In the genomic region with DNA sequence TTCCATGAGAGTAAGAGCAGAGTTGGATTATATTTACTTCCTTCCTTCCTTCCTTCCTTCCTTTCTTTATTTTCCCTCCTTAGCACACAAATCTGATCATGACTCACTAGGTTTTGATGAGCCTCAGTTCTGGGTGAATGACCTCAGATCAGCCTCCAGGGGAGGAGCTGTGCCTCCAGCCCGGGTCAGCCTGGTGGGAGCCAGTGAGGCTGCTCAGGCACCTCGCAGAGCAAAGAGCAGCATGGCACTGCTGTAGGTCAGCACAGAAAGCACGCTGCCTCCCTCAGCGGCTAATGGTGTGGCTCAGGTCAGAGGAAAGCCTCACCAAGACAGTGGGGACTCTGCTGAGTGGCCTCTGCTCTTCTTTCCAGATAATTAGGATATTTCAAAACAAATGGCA, we compare ENCODE assay signal across 2 cellular contexts.
TF ChIP-seq lines count a peak whose summit lies in the region.

No MANE protein-coding gene starts in this region.

TF ChIP-seq in SK-N-SH, 30 proteins besides CTCF, POLR2A, EP300 and RAD21:
- TF ChIP-seq, protein P1, sequence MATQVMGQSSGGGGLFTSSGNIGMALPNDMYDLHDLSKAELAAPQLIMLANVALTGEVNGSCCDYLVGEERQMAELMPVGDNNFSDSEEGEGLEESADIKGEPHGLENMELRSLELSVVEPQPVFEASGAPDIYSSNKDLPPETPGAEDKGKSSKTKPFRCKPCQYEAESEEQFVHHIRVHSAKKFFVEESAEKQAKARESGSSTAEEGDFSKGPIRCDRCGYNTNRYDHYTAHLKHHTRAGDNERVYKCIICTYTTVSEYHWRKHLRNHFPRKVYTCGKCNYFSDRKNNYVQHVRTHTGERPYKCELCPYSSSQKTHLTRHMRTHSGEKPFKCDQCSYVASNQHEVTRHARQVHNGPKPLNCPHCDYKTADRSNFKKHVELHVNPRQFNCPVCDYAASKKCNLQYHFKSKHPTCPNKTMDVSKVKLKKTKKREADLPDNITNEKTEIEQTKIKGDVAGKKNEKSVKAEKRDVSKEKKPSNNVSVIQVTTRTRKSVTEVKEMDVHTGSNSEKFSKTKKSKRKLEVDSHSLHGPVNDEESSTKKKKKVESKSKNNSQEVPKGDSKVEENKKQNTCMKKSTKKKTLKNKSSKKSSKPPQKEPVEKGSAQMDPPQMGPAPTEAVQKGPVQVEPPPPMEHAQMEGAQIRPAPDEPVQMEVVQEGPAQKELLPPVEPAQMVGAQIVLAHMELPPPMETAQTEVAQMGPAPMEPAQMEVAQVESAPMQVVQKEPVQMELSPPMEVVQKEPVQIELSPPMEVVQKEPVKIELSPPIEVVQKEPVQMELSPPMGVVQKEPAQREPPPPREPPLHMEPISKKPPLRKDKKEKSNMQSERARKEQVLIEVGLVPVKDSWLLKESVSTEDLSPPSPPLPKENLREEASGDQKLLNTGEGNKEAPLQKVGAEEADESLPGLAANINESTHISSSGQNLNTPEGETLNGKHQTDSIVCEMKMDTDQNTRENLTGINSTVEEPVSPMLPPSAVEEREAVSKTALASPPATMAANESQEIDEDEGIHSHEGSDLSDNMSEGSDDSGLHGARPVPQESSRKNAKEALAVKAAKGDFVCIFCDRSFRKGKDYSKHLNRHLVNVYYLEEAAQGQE (IDR thresholded peaks at IDR 0.05; ENCODE audit: low read depth, low read length) = no peak
- TF ChIP-seq RFX5 (IDR thresholded peaks at IDR 0.05; ENCODE audit: low read length) (no peak), GABPA (IDR thresholded peaks at IDR 0.05; ENCODE audit: low read depth) (no peak), POLR2AphosphoS5 (IDR thresholded peaks at IDR 0.05; ENCODE audit: low read depth, low read length) (no peak), GATA2 (CRISPR knock-in tag; IDR thresholded peaks at IDR 0.05) (no peak), FOXJ3 (CRISPR knock-in tag; IDR thresholded peaks at IDR 0.05) (no peak), SIN3A (IDR thresholded peaks at IDR 0.05; ENCODE audit: borderline replicate concordance, low read depth, low read length) (no peak), TAF1 (IDR thresholded peaks at IDR 0.05; ENCODE audit: borderline replicate concordance, low read depth, low read length) (no peak), NRF1 (IDR thresholded peaks at IDR 0.05; ENCODE audit: low read depth, low read length) (no peak), CHD2 (IDR thresholded peaks at IDR 0.05; ENCODE audit: low read length, partially characterized antibody) (no peak)
- TF ChIP-seq, protein P2, sequence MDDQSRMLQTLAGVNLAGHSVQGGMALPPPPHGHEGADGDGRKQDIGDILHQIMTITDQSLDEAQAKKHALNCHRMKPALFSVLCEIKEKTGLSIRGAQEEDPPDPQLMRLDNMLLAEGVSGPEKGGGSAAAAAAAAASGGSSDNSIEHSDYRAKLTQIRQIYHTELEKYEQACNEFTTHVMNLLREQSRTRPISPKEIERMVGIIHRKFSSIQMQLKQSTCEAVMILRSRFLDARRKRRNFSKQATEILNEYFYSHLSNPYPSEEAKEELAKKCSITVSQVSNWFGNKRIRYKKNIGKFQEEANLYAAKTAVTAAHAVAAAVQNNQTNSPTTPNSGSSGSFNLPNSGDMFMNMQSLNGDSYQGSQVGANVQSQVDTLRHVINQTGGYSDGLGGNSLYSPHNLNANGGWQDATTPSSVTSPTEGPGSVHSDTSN (IDR thresholded peaks at IDR 0.05) = no peak
- TF ChIP-seq, protein P3, sequence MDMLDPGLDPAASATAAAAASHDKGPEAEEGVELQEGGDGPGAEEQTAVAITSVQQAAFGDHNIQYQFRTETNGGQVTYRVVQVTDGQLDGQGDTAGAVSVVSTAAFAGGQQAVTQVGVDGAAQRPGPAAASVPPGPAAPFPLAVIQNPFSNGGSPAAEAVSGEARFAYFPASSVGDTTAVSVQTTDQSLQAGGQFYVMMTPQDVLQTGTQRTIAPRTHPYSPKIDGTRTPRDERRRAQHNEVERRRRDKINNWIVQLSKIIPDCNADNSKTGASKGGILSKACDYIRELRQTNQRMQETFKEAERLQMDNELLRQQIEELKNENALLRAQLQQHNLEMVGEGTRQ (IDR thresholded peaks at IDR 0.05; ENCODE audit: borderline replicate concordance, low read depth, low read length) = no peak

TF ChIP-seq in SK-N-SH treated with all-trans-retinoic acid at 6 μM for 48 hours, 23 proteins besides CTCF, POLR2A, EP300 and RAD21 (continued from another document):
- TF ChIP-seq, protein P4, sequence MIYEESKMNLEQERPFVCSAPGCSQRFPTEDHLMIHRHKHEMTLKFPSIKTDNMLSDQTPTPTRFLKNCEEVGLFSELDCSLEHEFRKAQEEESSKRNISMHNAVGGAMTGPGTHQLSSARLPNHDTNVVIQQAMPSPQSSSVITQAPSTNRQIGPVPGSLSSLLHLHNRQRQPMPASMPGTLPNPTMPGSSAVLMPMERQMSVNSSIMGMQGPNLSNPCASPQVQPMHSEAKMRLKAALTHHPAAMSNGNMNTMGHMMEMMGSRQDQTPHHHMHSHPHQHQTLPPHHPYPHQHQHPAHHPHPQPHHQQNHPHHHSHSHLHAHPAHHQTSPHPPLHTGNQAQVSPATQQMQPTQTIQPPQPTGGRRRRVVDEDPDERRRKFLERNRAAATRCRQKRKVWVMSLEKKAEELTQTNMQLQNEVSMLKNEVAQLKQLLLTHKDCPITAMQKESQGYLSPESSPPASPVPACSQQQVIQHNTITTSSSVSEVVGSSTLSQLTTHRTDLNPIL (CRISPR knock-in tag; IDR thresholded peaks at IDR 0.05; ENCODE audit: low read depth) = no peak
- TF ChIP-seq PPARA (CRISPR knock-in tag; IDR thresholded peaks at IDR 0.05; ENCODE audit: borderline replicate concordance) = no peak
- no peak for TF ChIP-seq ZNF8 (CRISPR knock-in tag; IDR thresholded peaks at IDR 0.05)
- no peak for TF ChIP-seq ESRRG (CRISPR knock-in tag; IDR thresholded peaks at IDR 0.05)
- TF ChIP-seq, protein P5, sequence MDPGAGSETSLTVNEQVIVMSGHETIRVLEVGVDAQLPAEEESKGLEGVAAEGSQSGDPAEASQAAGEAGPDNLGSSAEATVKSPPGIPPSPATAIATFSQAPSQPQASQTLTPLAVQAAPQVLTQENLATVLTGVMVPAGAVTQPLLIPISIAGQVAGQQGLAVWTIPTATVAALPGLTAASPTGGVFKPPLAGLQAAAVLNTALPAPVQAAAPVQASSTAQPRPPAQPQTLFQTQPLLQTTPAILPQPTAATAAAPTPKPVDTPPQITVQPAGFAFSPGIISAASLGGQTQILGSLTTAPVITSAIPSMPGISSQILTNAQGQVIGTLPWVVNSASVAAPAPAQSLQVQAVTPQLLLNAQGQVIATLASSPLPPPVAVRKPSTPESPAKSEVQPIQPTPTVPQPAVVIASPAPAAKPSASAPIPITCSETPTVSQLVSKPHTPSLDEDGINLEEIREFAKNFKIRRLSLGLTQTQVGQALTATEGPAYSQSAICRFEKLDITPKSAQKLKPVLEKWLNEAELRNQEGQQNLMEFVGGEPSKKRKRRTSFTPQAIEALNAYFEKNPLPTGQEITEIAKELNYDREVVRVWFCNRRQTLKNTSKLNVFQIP (CRISPR knock-in tag; IDR thresholded peaks at IDR 0.05; ENCODE audit: borderline replicate concordance, low read depth) = no peak
- TF ChIP-seq CSDC2 (CRISPR knock-in tag; IDR thresholded peaks at IDR 0.05) = no peak
- TF ChIP-seq ZFP30 (CRISPR knock-in tag; IDR thresholded peaks at IDR 0.05) = no peak
- no peak for TF ChIP-seq TOX (CRISPR knock-in tag; IDR thresholded peaks at IDR 0.05; ENCODE audit: borderline replicate concordance)
- no peak for TF ChIP-seq ZC3H10 (CRISPR knock-in tag; IDR thresholded peaks at IDR 0.05)
- no peak for TF ChIP-seq GLIS3 (CRISPR knock-in tag; IDR thresholded peaks at IDR 0.05)
- TF ChIP-seq ISL1 (CRISPR knock-in tag; IDR thresholded peaks at IDR 0.05) = no peak
- TF ChIP-seq, protein P6, sequence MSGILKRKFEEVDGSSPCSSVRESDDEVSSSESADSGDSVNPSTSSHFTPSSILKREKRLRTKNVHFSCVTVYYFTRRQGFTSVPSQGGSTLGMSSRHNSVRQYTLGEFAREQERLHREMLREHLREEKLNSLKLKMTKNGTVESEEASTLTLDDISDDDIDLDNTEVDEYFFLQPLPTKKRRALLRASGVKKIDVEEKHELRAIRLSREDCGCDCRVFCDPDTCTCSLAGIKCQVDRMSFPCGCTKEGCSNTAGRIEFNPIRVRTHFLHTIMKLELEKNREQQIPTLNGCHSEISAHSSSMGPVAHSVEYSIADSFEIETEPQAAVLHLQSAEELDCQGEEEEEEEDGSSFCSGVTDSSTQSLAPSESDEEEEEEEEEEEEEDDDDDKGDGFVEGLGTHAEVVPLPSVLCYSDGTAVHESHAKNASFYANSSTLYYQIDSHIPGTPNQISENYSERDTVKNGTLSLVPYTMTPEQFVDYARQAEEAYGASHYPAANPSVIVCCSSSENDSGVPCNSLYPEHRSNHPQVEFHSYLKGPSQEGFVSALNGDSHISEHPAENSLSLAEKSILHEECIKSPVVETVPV (CRISPR knock-in tag; IDR thresholded peaks at IDR 0.05) = no peak
- TF ChIP-seq SNAI2 (CRISPR knock-in tag; IDR thresholded peaks at IDR 0.05) = no peak
- TF ChIP-seq, protein P7, sequence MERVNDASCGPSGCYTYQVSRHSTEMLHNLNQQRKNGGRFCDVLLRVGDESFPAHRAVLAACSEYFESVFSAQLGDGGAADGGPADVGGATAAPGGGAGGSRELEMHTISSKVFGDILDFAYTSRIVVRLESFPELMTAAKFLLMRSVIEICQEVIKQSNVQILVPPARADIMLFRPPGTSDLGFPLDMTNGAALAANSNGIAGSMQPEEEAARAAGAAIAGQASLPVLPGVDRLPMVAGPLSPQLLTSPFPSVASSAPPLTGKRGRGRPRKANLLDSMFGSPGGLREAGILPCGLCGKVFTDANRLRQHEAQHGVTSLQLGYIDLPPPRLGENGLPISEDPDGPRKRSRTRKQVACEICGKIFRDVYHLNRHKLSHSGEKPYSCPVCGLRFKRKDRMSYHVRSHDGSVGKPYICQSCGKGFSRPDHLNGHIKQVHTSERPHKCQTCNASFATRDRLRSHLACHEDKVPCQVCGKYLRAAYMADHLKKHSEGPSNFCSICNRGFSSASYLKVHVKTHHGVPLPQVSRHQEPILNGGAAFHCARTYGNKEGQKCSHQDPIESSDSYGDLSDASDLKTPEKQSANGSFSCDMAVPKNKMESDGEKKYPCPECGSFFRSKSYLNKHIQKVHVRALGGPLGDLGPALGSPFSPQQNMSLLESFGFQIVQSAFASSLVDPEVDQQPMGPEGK (CRISPR knock-in tag; IDR thresholded peaks at IDR 0.05; ENCODE audit: borderline replicate concordance) = no peak
